Comparison of ENCODE assay signal across 1 cellular context in the genomic region with DNA sequence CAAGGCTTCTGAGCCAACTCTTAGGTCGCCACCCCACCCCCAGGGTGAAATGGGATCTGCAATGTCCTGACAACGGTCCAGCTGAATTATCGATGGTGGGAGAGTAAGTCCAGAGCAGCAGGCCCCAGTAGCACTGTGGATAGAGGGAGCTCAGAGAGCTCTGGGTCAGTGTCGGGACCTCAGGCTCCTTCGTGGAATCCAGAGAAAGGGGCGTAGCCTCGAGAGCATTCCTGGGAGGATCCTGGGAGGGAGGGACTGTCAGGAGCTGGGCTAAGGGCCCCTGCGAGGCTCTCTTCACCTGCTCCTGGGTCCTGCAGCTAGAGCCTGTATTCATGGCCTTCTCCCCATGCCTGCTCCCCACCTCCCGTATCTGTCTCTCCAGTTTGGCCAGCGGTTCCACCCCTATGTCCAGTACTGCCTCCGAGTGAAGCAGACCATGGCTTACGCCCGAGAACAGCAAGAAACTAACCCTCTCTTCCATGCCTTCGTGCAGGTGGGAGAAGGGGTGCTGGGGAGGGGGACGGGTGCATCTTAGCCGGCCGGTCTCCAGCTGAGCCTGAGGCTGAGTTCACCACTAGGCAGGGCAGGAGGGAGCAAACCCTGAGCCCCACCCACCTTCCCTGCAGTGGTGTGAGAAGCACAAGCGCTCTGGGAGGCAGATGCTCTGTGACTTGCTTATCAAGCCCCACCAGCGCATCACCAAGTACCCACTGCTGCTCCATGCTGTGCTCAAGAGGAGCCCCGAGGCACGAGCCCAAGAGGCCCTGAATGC.
TF ChIP-seq lines count a peak whose summit lies in the region.

No MANE protein-coding gene starts in this region.

TF ChIP-seq in HepG2, 621 proteins besides CTCF, POLR2A, EP300 and RAD21:
- TF ChIP-seq, protein P1, sequence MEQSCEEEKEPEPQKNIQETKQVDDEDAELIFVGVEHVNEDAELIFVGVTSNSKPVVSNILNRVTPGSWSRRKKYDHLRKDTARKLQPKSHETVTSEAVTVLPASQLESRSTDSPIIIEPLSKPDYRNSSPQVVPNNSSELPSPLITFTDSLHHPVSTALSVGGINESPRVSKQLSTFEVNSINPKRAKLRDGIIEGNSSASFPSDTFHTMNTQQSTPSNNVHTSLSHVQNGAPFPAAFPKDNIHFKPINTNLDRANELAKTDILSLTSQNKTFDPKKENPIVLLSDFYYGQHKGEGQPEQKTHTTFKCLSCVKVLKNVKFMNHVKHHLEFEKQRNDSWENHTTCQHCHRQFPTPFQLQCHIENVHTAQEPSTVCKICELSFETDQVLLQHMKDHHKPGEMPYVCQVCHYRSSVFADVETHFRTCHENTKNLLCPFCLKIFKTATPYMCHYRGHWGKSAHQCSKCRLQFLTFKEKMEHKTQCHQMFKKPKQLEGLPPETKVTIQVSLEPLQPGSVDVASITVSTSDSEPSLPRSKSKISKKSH (CRISPR knock-in tag; IDR thresholded peaks at IDR 0.05; ENCODE audit: borderline replicate concordance) = no peak
- no peak for TF ChIP-seq NFIB (CRISPR knock-in tag; IDR thresholded peaks at IDR 0.05; ENCODE audit: borderline replicate concordance)
- TF ChIP-seq ZNF138 (CRISPR knock-in tag; IDR thresholded peaks at IDR 0.05; ENCODE audit: low read depth) = no peak
- TF ChIP-seq BCL6 (CRISPR knock-in tag; IDR thresholded peaks at IDR 0.05) = no peak
- no peak for TF ChIP-seq ZNF589 (CRISPR knock-in tag; conservative IDR thresholded peaks at IDR 0.05)
- TF ChIP-seq CENPT (CRISPR knock-in tag; IDR thresholded peaks at IDR 0.05; ENCODE audit: low read depth) = no peak
- no peak for TF ChIP-seq ZNF331 (CRISPR knock-in tag; IDR thresholded peaks at IDR 0.05)
- TF ChIP-seq, protein P2, sequence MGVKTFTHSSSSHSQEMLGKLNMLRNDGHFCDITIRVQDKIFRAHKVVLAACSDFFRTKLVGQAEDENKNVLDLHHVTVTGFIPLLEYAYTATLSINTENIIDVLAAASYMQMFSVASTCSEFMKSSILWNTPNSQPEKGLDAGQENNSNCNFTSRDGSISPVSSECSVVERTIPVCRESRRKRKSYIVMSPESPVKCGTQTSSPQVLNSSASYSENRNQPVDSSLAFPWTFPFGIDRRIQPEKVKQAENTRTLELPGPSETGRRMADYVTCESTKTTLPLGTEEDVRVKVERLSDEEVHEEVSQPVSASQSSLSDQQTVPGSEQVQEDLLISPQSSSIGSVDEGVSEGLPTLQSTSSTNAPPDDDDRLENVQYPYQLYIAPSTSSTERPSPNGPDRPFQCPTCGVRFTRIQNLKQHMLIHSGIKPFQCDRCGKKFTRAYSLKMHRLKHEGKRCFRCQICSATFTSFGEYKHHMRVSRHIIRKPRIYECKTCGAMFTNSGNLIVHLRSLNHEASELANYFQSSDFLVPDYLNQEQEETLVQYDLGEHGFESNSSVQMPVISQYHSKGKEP (CRISPR knock-in tag; IDR thresholded peaks at IDR 0.05) = no peak
- TF ChIP-seq, protein P3, sequence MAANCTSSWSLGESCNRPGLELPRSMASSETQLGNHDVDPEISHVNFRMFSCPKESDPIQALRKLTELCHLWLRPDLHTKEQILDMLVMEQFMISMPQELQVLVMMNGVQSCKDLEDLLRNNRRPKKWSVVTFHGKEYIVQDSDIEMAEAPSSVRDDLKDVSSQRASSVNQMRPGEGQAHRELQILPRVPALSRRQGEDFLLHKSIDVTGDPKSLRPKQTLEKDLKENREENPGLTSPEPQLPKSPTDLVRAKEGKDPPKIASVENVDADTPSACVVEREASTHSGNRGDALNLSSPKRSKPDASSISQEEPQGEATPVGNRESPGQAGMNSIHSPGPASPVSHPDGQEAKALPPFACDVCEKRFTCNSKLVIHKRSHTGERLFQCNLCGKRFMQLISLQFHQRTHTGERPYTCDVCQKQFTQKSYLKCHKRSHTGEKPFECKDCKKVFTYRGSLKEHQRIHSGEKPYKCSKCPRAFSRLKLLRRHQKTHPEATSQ (CRISPR knock-in tag; IDR thresholded peaks at IDR 0.05; ENCODE audit: borderline replicate concordance) = no peak
- TF ChIP-seq, protein P4, sequence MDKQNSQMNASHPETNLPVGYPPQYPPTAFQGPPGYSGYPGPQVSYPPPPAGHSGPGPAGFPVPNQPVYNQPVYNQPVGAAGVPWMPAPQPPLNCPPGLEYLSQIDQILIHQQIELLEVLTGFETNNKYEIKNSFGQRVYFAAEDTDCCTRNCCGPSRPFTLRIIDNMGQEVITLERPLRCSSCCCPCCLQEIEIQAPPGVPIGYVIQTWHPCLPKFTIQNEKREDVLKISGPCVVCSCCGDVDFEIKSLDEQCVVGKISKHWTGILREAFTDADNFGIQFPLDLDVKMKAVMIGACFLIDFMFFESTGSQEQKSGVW (CRISPR knock-in tag; IDR thresholded peaks at IDR 0.05; ENCODE audit: borderline replicate concordance) = no peak
- TF ChIP-seq, protein P5, sequence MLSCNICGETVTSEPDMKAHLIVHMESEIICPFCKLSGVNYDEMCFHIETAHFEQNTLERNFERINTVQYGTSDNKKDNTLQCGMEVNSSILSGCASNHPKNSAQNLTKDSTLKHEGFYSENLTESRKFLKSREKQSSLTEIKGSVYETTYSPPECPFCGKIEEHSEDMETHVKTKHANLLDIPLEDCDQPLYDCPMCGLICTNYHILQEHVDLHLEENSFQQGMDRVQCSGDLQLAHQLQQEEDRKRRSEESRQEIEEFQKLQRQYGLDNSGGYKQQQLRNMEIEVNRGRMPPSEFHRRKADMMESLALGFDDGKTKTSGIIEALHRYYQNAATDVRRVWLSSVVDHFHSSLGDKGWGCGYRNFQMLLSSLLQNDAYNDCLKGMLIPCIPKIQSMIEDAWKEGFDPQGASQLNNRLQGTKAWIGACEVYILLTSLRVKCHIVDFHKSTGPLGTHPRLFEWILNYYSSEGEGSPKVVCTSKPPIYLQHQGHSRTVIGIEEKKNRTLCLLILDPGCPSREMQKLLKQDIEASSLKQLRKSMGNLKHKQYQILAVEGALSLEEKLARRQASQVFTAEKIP (CRISPR knock-in tag; IDR thresholded peaks at IDR 0.05; ENCODE audit: borderline replicate concordance) = no peak
TF ChIP-seq in HepG2: peak in this region for 0.
